Comparison of ENCODE assay signal across 12 cellular contexts in genomic region chr7:25860206-25860881, GRCh38.
DNase-seq lines count a peak whose midpoint lies in the region; ATAC-seq and TF ChIP-seq lines count a peak whose summit lies in the region.
"Had no signal": no experiment of that assay in that cellular context is flagged by ENCODE, and none has a peak within 500 bp of the region (broad histone marks: within the 10 kb centered on the region; RNA-seq: fewer than 3 reads in every experiment).

No MANE protein-coding gene starts in this region.

- intact Hi-C loops in natural killer cell (cut with micrococcal nuclease), result no loop called here

- TF ChIP-seq CTCF in natural killer cell (IDR thresholded peaks at IDR 0.05) (no peak), endothelial cell (IDR thresholded peaks at IDR 0.05; ENCODE audit: unreplicated experiment) (no peak), type B pancreatic cell (conservative IDR thresholded peaks at IDR 0.05) (no peak)

- H3K4me3 Mint-ChIP-seq in natural killer cell treated with Interleukin-12 subunit alpha and Interleukin-12 subunit beta and Interleukin-15 and Interleukin-18, amount 100 ng/mL, for 72 hours, result peak overlapping the region; percentile 76
- H3K4me3 Mint-ChIP-seq in natural killer cell (no peak overlapping the region), endothelial cell (ENCODE audit: unreplicated experiment) (no peak overlapping the region), type B pancreatic cell (no peak overlapping the region)

- H3K9me3 Mint-ChIP-seq in natural killer cell treated with Interleukin-12 subunit alpha and Interleukin-12 subunit beta and Interleukin-15 and Interleukin-18, amount 100 ng/mL, for 72 hours, result no peaks in the 10 kb centered on the region
- H3K9me3 Mint-ChIP-seq in natural killer cell, result peaks cover 3 to 12% of the 10 kb centered on the region in 2 donors
- H3K9me3 Mint-ChIP-seq in endothelial cell (ENCODE audit: unreplicated experiment), result no peaks in the 10 kb centered on the region
- no peaks in the 10 kb centered on the region for H3K9me3 Mint-ChIP-seq in type B pancreatic cell

- H3K27ac Mint-ChIP-seq in natural killer cell treated with Interleukin-12 subunit alpha and Interleukin-12 subunit beta and Interleukin-15 and Interleukin-18, amount 100 ng/mL, for 72 hours, result peak overlapping the region; percentile 1
- H3K27ac Mint-ChIP-seq in natural killer cell (peak overlapping the region in 1 of 2 donors; percentile 82), endothelial cell (ENCODE audit: unreplicated experiment) (peak overlapping the region; percentile 65), type B pancreatic cell (peak overlapping the region; percentile 16)

- H3K36me3 Mint-ChIP-seq in natural killer cell treated with Interleukin-12 subunit alpha and Interleukin-12 subunit beta and Interleukin-15 and Interleukin-18, amount 100 ng/mL, for 72 hours, result peaks cover 30% of the 10 kb centered on the region
- H3K36me3 Mint-ChIP-seq in natural killer cell, result peaks cover 34% of the 10 kb centered on the region
- H3K36me3 Mint-ChIP-seq in endothelial cell (ENCODE audit: low read depth, unreplicated experiment), result no peaks in the 10 kb centered on the region
- no peaks in the 10 kb centered on the region for H3K36me3 Mint-ChIP-seq in type B pancreatic cell
- H3K36me3 Mint-ChIP-seq: brain had no signal

- no peak for DNase-seq in natural killer cell treated with Interleukin-12 subunit alpha and Interleukin-12 subunit beta and Interleukin-15 and Interleukin-18, amount 100 ng/mL, for 72 hours (ENCODE audit: low spot score)
- no peak for DNase-seq in natural killer cell
- peak; percentile 64 for DNase-seq in NCI-H510A treated with DMSO at 0.1 percent for 48 hours (lab: John Stamatoyannopoulos, UW)
- DNase-seq in endothelial cell (ENCODE audit: low spot score), result peak; percentile 47
- no peak for DNase-seq in type B pancreatic cell (ENCODE audit: extremely low spot score, unreplicated experiment)
- DNase-seq in NCI-H748 treated with DMSO at 0.1 percent for 48 hours (lab: John Stamatoyannopoulos, UW), result no peak
- DNase-seq in NCI-H82 treated with DMSO at 0.1 percent for 48 hours (lab: John Stamatoyannopoulos, UW; ENCODE audit: unreplicated experiment), result no peak
- DNase-seq: Calu3, foreskin keratinocyte had no signal

- no peak for ATAC-seq in natural killer cell treated with Interleukin-12 subunit alpha and Interleukin-12 subunit beta and Interleukin-15 and Interleukin-18, amount 100 ng/mL, for 72 hours
- ATAC-seq in natural killer cell (no peak), HG03108 (IDR thresholded peaks at IDR 0.05; ENCODE audit: unreplicated experiment) (no peak)
- ATAC-seq: activated CD4-positive, CD25-positive, alpha-beta regulatory T cell treated with anti-CD3 and anti-CD28 coated beads, Interleukin-2, amount 50 U/mL, for 24 hours; foreskin keratinocyte had no signal

- peaks cover 41 to 60% of the 10 kb centered on the region in 2 donors for H3K27me3 Mint-ChIP-seq in natural killer cell treated with Interleukin-12 subunit alpha and Interleukin-12 subunit beta and Interleukin-15 and Interleukin-18, amount 100 ng/mL, for 72 hours
- peaks cover 12 to 56% of the 10 kb centered on the region in 2 donors for H3K27me3 Mint-ChIP-seq in natural killer cell (ENCODE audit: low read depth in 2 of 2)
- peaks cover 5% of the 10 kb centered on the region for H3K27me3 Mint-ChIP-seq in endothelial cell (ENCODE audit: unreplicated experiment)
- peaks cover 63% of the 10 kb centered on the region for H3K27me3 Mint-ChIP-seq in type B pancreatic cell

- peaks cover 19 to 24% of the 10 kb centered on the region in 2 donors for H3K4me1 Mint-ChIP-seq in natural killer cell treated with Interleukin-12 subunit alpha and Interleukin-12 subunit beta and Interleukin-15 and Interleukin-18, amount 100 ng/mL, for 72 hours (ENCODE audit: low read depth in 2 of 2)
- H3K4me1 Mint-ChIP-seq in natural killer cell (peaks cover 16 to 23% of the 10 kb centered on the region in 2 donors), endothelial cell (ENCODE audit: unreplicated experiment) (peaks cover 25% of the 10 kb centered on the region), type B pancreatic cell (ENCODE audit: unreplicated experiment) (peaks cover 12% of the 10 kb centered on the region)

Comparison
In these comparisons a context has a peak if more than half of its experiments do, and no peak if none do; other contexts are left out.
1. DNase-seq: peak in NCI-H510A treated with DMSO at 0.1 percent for 48 hours (single experiment) and endothelial cell (single experiment); none in natural killer cell treated with Interleukin-12 subunit alpha and Interleukin-12 subunit beta and Interleukin-15 and Interleukin-18, amount 100 ng/mL, for 72 hours (single experiment), natural killer cell (single experiment), type B pancreatic cell (single experiment), NCI-H748 treated with DMSO at 0.1 percent for 48 hours (single experiment) and NCI-H82 treated with DMSO at 0.1 percent for 48 hours (single experiment).